Comparison of ENCODE assay signal across 33 cellular contexts in genomic region chr7:156988605-156989185, GRCh38. TPM values are rescaled to one million over a fixed set of nuclear protein-coding genes. Genes with fewer than 3 reads are reported as not detected.
"Had no signal": no experiment of that assay in that cellular context is flagged by ENCODE, and none has a peak within 500 bp of the region (broad histone marks: within the 10 kb centered on the region; RNA-seq: fewer than 3 reads in every experiment).

No MANE protein-coding gene starts in this region.

- H3K36me3 Mint-ChIP-seq: activated naive CD8-positive, alpha-beta T cell treated with anti-CD3 and anti-CD28 coated beads for 36 hours; immature natural killer cell; natural killer cell; stimulated activated memory B cell treated with anti-CD40 and anti-IgM and Interleukin-4, amounts not matched to agents 10 μg/mL and 1 μg/mL and 100 μg/mL, for 72 hours had no signal

- H3K9me3 Mint-ChIP-seq: activated naive CD4-positive, alpha-beta T cell treated with anti-CD3 and anti-CD28 coated beads for 36 hours; activated naive CD8-positive, alpha-beta T cell treated with anti-CD3 and anti-CD28 coated beads for 36 hours; activated T-helper 1 cell treated with anti-CD3 and anti-CD28 coated beads, Interleukin-12 subunit alpha, Interleukin-12 subunit beta, Interleukin-2, Interleukin-4 antibody, amounts not matched to agents 30 ng/mL and 10 ng/mL and 1 ng/mL, durations not matched to agents 14 hours and 24 hours and 36 hours; dendritic cell treated with granulocyte-macrophage colony-stimulating factor and Interleukin-4, amounts not matched to agents 40 ng/mL and 50 ng/mL, for 4 days; immature natural killer cell; natural killer cell; stimulated activated memory B cell treated with anti-CD40 and anti-IgM and Interleukin-4, amounts not matched to agents 10 μg/mL and 1 μg/mL and 100 μg/mL, for 72 hours had no signal

- H3K4me1 Mint-ChIP-seq: activated naive CD8-positive, alpha-beta T cell treated with anti-CD3 and anti-CD28 coated beads for 36 hours; immature natural killer cell; natural killer cell; stimulated activated memory B cell treated with anti-CD40 and anti-IgM and Interleukin-4, amounts not matched to agents 10 μg/mL and 1 μg/mL and 100 μg/mL, for 72 hours had no signal

- ATAC-seq: gastroesophageal sphincter; heart left ventricle; left lung; lower lobe of right lung; natural killer cell; psoas muscle; stimulated activated memory B cell treated with anti-CD40 and anti-IgM and Interleukin-4, amounts not matched to agents 10 μg/mL and 1 μg/mL and 100 μg/mL, for 72 hours had no signal

- H3K27ac Mint-ChIP-seq: activated naive CD4-positive, alpha-beta T cell treated with anti-CD3 and anti-CD28 coated beads for 36 hours; activated naive CD8-positive, alpha-beta T cell treated with anti-CD3 and anti-CD28 coated beads for 36 hours; activated T-helper 1 cell treated with anti-CD3 and anti-CD28 coated beads, Interleukin-12 subunit alpha, Interleukin-12 subunit beta, Interleukin-2, Interleukin-4 antibody, amounts not matched to agents 30 ng/mL and 10 ng/mL and 1 ng/mL, durations not matched to agents 14 hours and 24 hours and 36 hours; dendritic cell treated with granulocyte-macrophage colony-stimulating factor and Interleukin-4, amounts not matched to agents 40 ng/mL and 50 ng/mL, for 4 days; immature natural killer cell; natural killer cell; stimulated activated memory B cell treated with anti-CD40 and anti-IgM and Interleukin-4, amounts not matched to agents 10 μg/mL and 1 μg/mL and 100 μg/mL, for 72 hours had no signal

- H3K4me3 Mint-ChIP-seq: activated naive CD4-positive, alpha-beta T cell treated with anti-CD3 and anti-CD28 coated beads for 36 hours; activated naive CD8-positive, alpha-beta T cell treated with anti-CD3 and anti-CD28 coated beads for 36 hours; activated T-helper 1 cell treated with anti-CD3 and anti-CD28 coated beads, Interleukin-12 subunit alpha, Interleukin-12 subunit beta, Interleukin-2, Interleukin-4 antibody, amounts not matched to agents 30 ng/mL and 10 ng/mL and 1 ng/mL, durations not matched to agents 14 hours and 24 hours and 36 hours; dendritic cell treated with granulocyte-macrophage colony-stimulating factor and Interleukin-4, amounts not matched to agents 40 ng/mL and 50 ng/mL, for 4 days; immature natural killer cell; natural killer cell; stimulated activated memory B cell treated with anti-CD40 and anti-IgM and Interleukin-4, amounts not matched to agents 10 μg/mL and 1 μg/mL and 100 μg/mL, for 72 hours had no signal

- DNase-seq: activated CD4-positive, alpha-beta T cell treated with anti-CD3 and anti-CD28 coated beads for 4 hours; activated CD4-positive, alpha-beta T cell treated with anti-CD3 and anti-CD28 coated beads, Interleukin-2, amount 50 U/mL, for 4 hours; activated effector memory CD4-positive, alpha-beta T cell treated with anti-CD3 and anti-CD28 coated beads, Interleukin-2, amount 50 U/mL, for 16 hours; activated naive CD4-positive, alpha-beta T cell treated with anti-CD3 and anti-CD28 coated beads for 36 hours; activated naive CD8-positive, alpha-beta T cell treated with anti-CD3 and anti-CD28 coated beads for 36 hours; activated T-cell treated with anti-CD3 and anti-CD28 coated beads, Interleukin-2, amount 50 U/mL, for 1 hour; adrenal gland; brain microvascular endothelial cell; effector CD4-positive, alpha-beta T cell; heart left ventricle; hypothalamus; immature natural killer cell; lower lobe of right lung; mesenchymal stem cell; natural killer cell; ovary; psoas muscle; stimulated activated CD4-positive, alpha-beta T cell treated with anti-CD3 and anti-CD28 coated beads, Interleukin-1b, Interleukin-23, amount 100 ng/mL, for 48 hours; stimulated activated CD4-positive, alpha-beta T cell treated with anti-CD3 and anti-CD28 coated beads, Interleukin-4, amount 100 ng/mL, for 4 hours; stimulated activated CD8-positive, alpha-beta memory T cell treated with anti-CD3 and anti-CD28 coated beads, Interleukin-4, amount 100 ng/mL, for 48 hours; thyroid gland; upper lobe of left lung had no signal

RNA-seq across cellular contexts. Expression of gene MNX1, which starts 21.8 kb away (rescaled TPM):
- total RNA-seq: activated naive CD8-positive, alpha-beta T cell treated with anti-CD3 and anti-CD28 coated beads for 36 hours; activated T-helper 1 cell treated with anti-CD3 and anti-CD28 coated beads, Interleukin-12 subunit alpha, Interleukin-12 subunit beta, Interleukin-2, Interleukin-4 antibody, amounts not matched to agents 30 ng/mL and 10 ng/mL and 1 ng/mL, durations not matched to agents 14 hours and 24 hours and 36 hours; ascending aorta; cardiac septum; chondrocyte; esophagus muscularis mucosa; gastroesophageal sphincter; heart left ventricle; mononuclear cell; natural killer cell; ovary; psoas muscle; smooth muscle cell; thyroid gland had no signal
